27 cellular contexts compared by ENCODE assay signal in genomic region chr1:67020765-67021164, GRCh38. TPM values are rescaled to one million over a fixed set of nuclear protein-coding genes. Genes with fewer than 3 reads are reported as not detected.
DNase-seq lines count a peak whose midpoint lies in the region; ATAC-seq, FAIRE-seq and TF ChIP-seq lines count a peak whose summit lies in the region.
"Had no signal": no experiment of that assay in that cellular context is flagged by ENCODE, and none has a peak within 500 bp of the region (broad histone marks: within the 10 kb centered on the region; RNA-seq: fewer than 3 reads in every experiment).

No MANE protein-coding gene starts in this region.

- no peak for TF ChIP-seq CTCF in left ventricle myocardium inferior (IDR thresholded peaks at IDR 0.05; ENCODE audit: borderline replicate concordance)
- TF ChIP-seq CTCF in esophagus muscularis mucosa (IDR thresholded peaks at IDR 0.05), result no peak
- no peak for TF ChIP-seq CTCF in pancreas (IDR thresholded peaks at IDR 0.05)
- TF ChIP-seq CTCF in vagina (IDR thresholded peaks at IDR 0.05), result no peak

- DNase-seq in left ventricle myocardium inferior (no peak), cardiac septum (ENCODE audit: low spot score) (no peak), esophagus muscularis mucosa (ENCODE audit: extremely low spot score) (no peak), pancreas (no peak), vagina (ENCODE audit: extremely low spot score in 2 of 2) (no peak), ureter (ENCODE audit: low spot score) (no peak)
- no peak for DNase-seq in activated CD8-positive, alpha-beta memory T cell treated with anti-CD3 and anti-CD28 coated beads, Interleukin-2, amount 50 U/mL, for 4 hours
- DNase-seq: activated CD4-positive, alpha-beta T cell treated with anti-CD3 and anti-CD28 coated beads for 48 hours; activated CD8-positive, alpha-beta memory T cell treated with anti-CD3 and anti-CD28 coated beads for 24 hours; activated gamma-delta T cell; activated naive CD8-positive, alpha-beta T cell treated with anti-CD3 and anti-CD28 coated beads, Interleukin-2, amount 50 U/mL, for 24 hours; activated T-cell treated with anti-CD3 and anti-CD28 coated beads, Interleukin-2, amount 50 U/mL, for 1 hour; body of pancreas; C1 segment of cervical spinal cord; Caco-2; effector CD4-positive, alpha-beta T cell; glutamatergic neuron; kidney; NCI-H1436; stimulated activated CD4-positive, alpha-beta T cell treated with anti-CD3 and anti-CD28 coated beads, Interleukin-2, amount 100 ng/mL, for 24 hours; T-helper 2 cell had no signal

- no peak for TF ChIP-seq EP300 in esophagus muscularis mucosa (IDR thresholded peaks at IDR 0.05)

- 45% methylated on average over 2 of the region's 2 CpGs for WGBS in esophagus muscularis mucosa
- 18 to 23% methylated on average over 2 of the region's 2 CpGs for WGBS in pancreas, 2 donors

- FAIRE-seq in pancreas (lab: Jason Lieb, UNC), result no peak
- FAIRE-seq: G401.6, kidney, urothelium cell line had no signal

- peak in 3 of 4 donors; percentile 20 to 42 (median 36) for ATAC-seq in pancreas
- no peak for ATAC-seq in activated CD4-positive, CD25-positive, alpha-beta regulatory T cell treated with anti-CD3 and anti-CD28 coated beads, Interleukin-2, amount 50 U/mL, for 24 hours
- ATAC-seq: activated naive CD8-positive, alpha-beta T cell treated with anti-CD3 and anti-CD28 coated beads, Interleukin-2, amount 50 U/mL, for 24 hours had no signal

- H3K27me3 ChIP-seq in left ventricle myocardium inferior (ENCODE audit: low read depth) (no peaks in the 10 kb centered on the region), esophagus muscularis mucosa (no peaks in the 10 kb centered on the region), pancreas (no peaks in the 10 kb centered on the region), vagina (no peaks in the 10 kb centered on the region)
- H3K27me3 ChIP-seq: body of pancreas, neutrophil had no signal

- H3K4me3 ChIP-seq in left ventricle myocardium inferior (no peak overlapping the region), esophagus muscularis mucosa (no peak overlapping the region), pancreas (no peak overlapping the region), vagina (no peak overlapping the region)
- H3K4me3 ChIP-seq: body of pancreas had no signal

- H3K9me3 ChIP-seq in left ventricle myocardium inferior (replicated peaks) (no peaks in the 10 kb centered on the region), esophagus muscularis mucosa (no peaks in the 10 kb centered on the region), pancreas (no peaks in the 10 kb centered on the region), vagina (no peaks in the 10 kb centered on the region)
- H3K9me3 ChIP-seq: body of pancreas, Caco-2, neutrophil had no signal

- H3K4me1 ChIP-seq in left ventricle myocardium inferior, result peaks cover 36% of the 10 kb centered on the region
- H3K4me1 ChIP-seq in esophagus muscularis mucosa, result peaks cover 26 to 38% (median 35%) of the 10 kb centered on the region in 4 donors
- peaks cover 4 to 31% (median 30%) of the 10 kb centered on the region in 3 donors for H3K4me1 ChIP-seq in pancreas
- H3K4me1 ChIP-seq in vagina, result peaks cover 31% of the 10 kb centered on the region
- H3K4me1 ChIP-seq: Caco-2 had no signal

- peak overlapping the region; percentile 63 for H3K27ac ChIP-seq in left ventricle myocardium inferior (replicated peaks)
- H3K27ac ChIP-seq in esophagus muscularis mucosa (replicated peaks in 1 of 4), result peak overlapping the region; percentile 58 to 75 (median 68)
- H3K27ac ChIP-seq in pancreas, result peak overlapping the region in 1 of 4 donors; percentile 63
- peak overlapping the region; percentile 78 for H3K27ac ChIP-seq in vagina
- H3K27ac ChIP-seq: KMS-11, neutrophil, RWPE1 had no signal

- intact Hi-C loops in left ventricle myocardium inferior (cut with micrococcal nuclease) (no loop called here), cardiac septum (cut with DNase I) (no loop called here), esophagus muscularis mucosa (cut with DNase I) (no loop called here), pancreas (cut with DNase I) (no loop called here), vagina (cut with DNase I) (no loop called here)

- TF ChIP-seq POLR2A in esophagus muscularis mucosa (IDR thresholded peaks at IDR 0.05; ENCODE audit: low read depth) (no peak), vagina (IDR thresholded peaks at IDR 0.05) (no peak)

- H3K36me3 ChIP-seq in left ventricle myocardium inferior, result peaks cover 8% of the 10 kb centered on the region
- H3K36me3 ChIP-seq in esophagus muscularis mucosa, result peaks cover 0 to 29% (median 7%) of the 10 kb centered on the region in 4 donors
- no peaks in the 10 kb centered on the region for H3K36me3 ChIP-seq in pancreas
- peaks cover 0 to 14% of the 10 kb centered on the region in 2 donors for H3K36me3 ChIP-seq in vagina

RNA-seq across cellular contexts. Expression of gene SLC35D1, which starts 33.2 kb away (rescaled TPM):
- 2.6 TPM for total RNA-seq in left ventricle myocardium inferior
- 4.5 TPM for total RNA-seq in cardiac septum
- total RNA-seq in esophagus muscularis mucosa, result 1 to 10 TPM; 7.5 to 9.4 (median 8.2) TPM
- total RNA-seq in pancreas, result 1 to 10 TPM; 3.3 to 7.7 (median 5.1) TPM
- polyA plus RNA-seq in pancreas, result 1 to 10 TPM; 1.9 to 3.5 TPM
- total RNA-seq in vagina, result 13.3 TPM
- total RNA-seq in ureter, result 27.6 TPM

Comparison
In these comparisons a context has a peak if more than half of its experiments do, and no peak if none do; other contexts are left out.
1. ATAC-seq: peak in pancreas (3 of 4); none in activated CD4-positive, CD25-positive, alpha-beta regulatory T cell treated with anti-CD3 and anti-CD28 coated beads, Interleukin-2, amount 50 U/mL, for 24 hours (0 of 2).